16 cellular contexts compared by ENCODE assay signal in the genomic region with DNA sequence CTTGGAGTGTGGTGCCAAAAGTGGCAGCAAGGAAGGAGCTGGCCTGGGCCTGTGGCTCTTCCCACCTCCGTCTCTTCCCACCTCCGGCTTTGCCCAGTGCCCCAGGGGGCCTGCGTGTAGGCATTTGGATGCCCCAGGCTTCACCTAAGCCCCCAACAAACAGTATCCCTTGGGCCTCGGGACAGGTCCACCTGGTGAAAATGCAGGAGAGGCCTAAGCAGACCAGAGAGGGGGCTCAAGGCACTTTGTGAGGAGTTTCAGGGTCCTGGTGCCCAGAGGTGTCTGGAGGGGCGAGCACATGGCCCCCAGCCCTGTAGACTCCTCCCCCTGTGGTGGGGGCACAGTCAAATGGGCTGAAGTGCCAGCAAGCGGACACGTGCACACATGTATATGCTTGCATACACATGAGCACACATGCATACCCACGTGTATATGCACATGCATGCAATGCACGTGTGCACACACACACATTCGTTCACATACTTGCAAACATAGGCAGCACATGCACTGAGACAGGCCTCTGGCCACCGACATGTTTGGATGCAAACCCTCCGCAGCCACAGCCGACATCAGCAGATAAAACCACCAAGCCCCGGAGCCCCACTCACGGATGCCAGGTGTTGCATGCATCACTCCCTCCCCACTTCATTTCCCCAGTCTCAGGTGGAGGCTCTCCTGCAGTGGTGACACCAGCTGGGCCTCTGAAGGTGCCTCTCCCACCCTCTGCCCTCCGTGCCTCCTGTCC.
DNase-seq lines count a peak whose midpoint lies in the region; ATAC-seq, FAIRE-seq and TF ChIP-seq lines count a peak whose summit lies in the region.
"Had no signal": no experiment of that assay in that cellular context is flagged by ENCODE, and none has a peak within 500 bp of the region (broad histone marks: within the 10 kb centered on the region; RNA-seq: fewer than 3 reads in every experiment).

No MANE protein-coding gene starts in this region.

- H3K4me1 Mint-ChIP-seq in GM23338, result peaks cover 18% of the 10 kb centered on the region

- no peak for TF ChIP-seq POLR2A in stomach (IDR thresholded peaks at IDR 0.05)

- TF ChIP-seq CTCF in GM23338 (conservative IDR thresholded peaks at IDR 0.05; ENCODE audit: low read depth in 2 of 2) (no peak), WERI-Rb-1 (IDR thresholded peaks at IDR 0.05; ENCODE audit: low read depth, low read length) (no peak), kidney (IDR thresholded peaks at IDR 0.05; ENCODE audit: borderline replicate concordance, extremely low read depth, insufficient read depth) (no peak), stomach (IDR thresholded peaks at IDR 0.05) (no peak)

- peaks cover 2% of the 10 kb centered on the region for H3K27me3 Mint-ChIP-seq in GM23338 (ENCODE audit: insufficient read depth, low read depth, poor library complexity)

- no peak for FAIRE-seq in kidney (lab: Jason Lieb, UNC)
- FAIRE-seq: A549 had no signal

- no peak for ATAC-seq in GM23338

- DNase-seq in GM23338 (ENCODE audit: low spot score) (no peak), WERI-Rb-1 (peak; percentile 4), kidney (peak; percentile 54), posterior vena cava (ENCODE audit: low spot score) (peak; percentile 73), stomach (no peak), NCI-H446 treated with DMSO at 0.1 percent for 48 hours (lab: John Stamatoyannopoulos, UW) (no peak), AG08395 (ENCODE audit: low spot score) (no peak)
- DNase-seq: NCI-H146; NCI-H2081 treated with DMSO at 0.1 percent for 48 hours; NCI-H2227 treated with DMSO at 0.1 percent for 48 hours; NCI-H526; NK-92 treated with Interleukin-12 subunit alpha and Interleukin-12 subunit beta, amount 100 ng/mL, for 24 hours; SHP77 had no signal

- H3K36me3 ChIP-seq in GM23338 (ENCODE audit: insufficient read depth) (no peaks in the 10 kb centered on the region), WERI-Rb-1 (no peaks in the 10 kb centered on the region), kidney (ENCODE audit: control insufficient read depth in 1 of 2, insufficient read depth in 2 of 2, low read length in 2 of 2) (no peaks in the 10 kb centered on the region), stomach (no peaks in the 10 kb centered on the region)
- H3K36me3 ChIP-seq: HAP-1 had no signal

- no peak overlapping the region for H2AFZ ChIP-seq in GM23338

- intact Hi-C loops in kidney (cut with DNase I), result no loop called here
- intact Hi-C loops in posterior vena cava (cut with DNase I), result no loop called here
- intact Hi-C loops in stomach (cut with DNase I; ENCODE audit: low total_unique reads), result no loop called here

- H3F3A ChIP-seq in GM23338 (replicated peaks; ENCODE audit: low read depth), result no peaks in the 10 kb centered on the region

- no peaks in the 10 kb centered on the region for H3K9me3 ChIP-seq in WERI-Rb-1 (ENCODE audit: severe bottlenecking)
- no peaks in the 10 kb centered on the region for H3K9me3 ChIP-seq in kidney (ENCODE audit: control insufficient read depth in 1 of 2, low read length in 2 of 2)
- no peaks in the 10 kb centered on the region for H3K9me3 ChIP-seq in stomach
- H3K9me3 ChIP-seq: Caco-2, HAP-1 had no signal

- H4K20me1 ChIP-seq in GM23338 (replicated peaks; ENCODE audit: insufficient read depth), result no peaks in the 10 kb centered on the region

- H3K27me3 ChIP-seq in GM23338 (ENCODE audit: insufficient read depth), result no peaks in the 10 kb centered on the region
- H3K27me3 ChIP-seq in WERI-Rb-1 (ENCODE audit: insufficient read depth, low read depth, severe bottlenecking), result no peaks in the 10 kb centered on the region
- peaks cover 0 to 30% (median 9%) of the 10 kb centered on the region in 3 donors for H3K27me3 ChIP-seq in stomach

- H3K9ac ChIP-seq in kidney (ENCODE audit: low read length in 2 of 2), result no peak overlapping the region

- H3K4me1 ChIP-seq in GM23338 (ENCODE audit: insufficient read depth), result no peaks in the 10 kb centered on the region
- no peaks in the 10 kb centered on the region for H3K4me1 ChIP-seq in kidney (ENCODE audit: control insufficient read depth in 1 of 2, insufficient read depth in 1 of 2, low read depth in 1 of 2, low read length in 2 of 2)
- no peaks in the 10 kb centered on the region for H3K4me1 ChIP-seq in stomach
- H3K4me1 ChIP-seq: A549, Caco-2, HAP-1 had no signal

- no peak overlapping the region for H3K4me3 Mint-ChIP-seq in GM23338

- no peaks in the 10 kb centered on the region for H3K9me2 ChIP-seq in GM23338 (ENCODE audit: insufficient read depth)

- no peaks in the 10 kb centered on the region for H3K79me2 ChIP-seq in GM23338 (replicated peaks; ENCODE audit: insufficient read depth)

- H3K4me2 ChIP-seq in GM23338, result no peak overlapping the region
- H3K4me2 ChIP-seq: A549 had no signal

- no peak overlapping the region for H3K27ac ChIP-seq in GM23338 (ENCODE audit: low read depth)
- 0 out of 2 replicates have a peak overlapping the region, but pooled peaks have one; percentile 3 for H3K27ac ChIP-seq in WERI-Rb-1
- no peak overlapping the region for H3K27ac ChIP-seq in kidney (ENCODE audit: low read depth in 2 of 2, low read length in 2 of 2)
- H3K27ac ChIP-seq in stomach, result no peak overlapping the region
- H3K27ac ChIP-seq: A549 had no signal

- H3K4me3 ChIP-seq in GM23338, result no peak overlapping the region
- no peak overlapping the region for H3K4me3 ChIP-seq in WERI-Rb-1 (ENCODE audit: low read depth, low read length)
- no peak overlapping the region for H3K4me3 ChIP-seq in kidney (ENCODE audit: low read length in 2 of 2)
- H3K4me3 ChIP-seq in stomach, result no peak overlapping the region
- H3K4me3 ChIP-seq: A549, HAP-1 had no signal

- H3K27ac Mint-ChIP-seq in GM23338, result peak overlapping the region; percentile 52; the same call in 1 of the 2 replicates

- TF ChIP-seq EP300 in stomach (IDR thresholded peaks at IDR 0.05), result no peak

- 71 to 85% (median 80%) methylated on average over 15 to 16 of the region's 16 CpGs for WGBS in stomach, 5 donors

- no peaks in the 10 kb centered on the region for H3K36me3 Mint-ChIP-seq in GM23338 (ENCODE audit: low read depth)

- no peaks in the 10 kb centered on the region for H3K9me3 Mint-ChIP-seq in GM23338

TF ChIP-seq in GM23338, 12 proteins besides CTCF, POLR2A, EP300 and RAD21:
- no peak for TF ChIP-seq JUNB (IDR thresholded peaks at IDR 0.05; ENCODE audit: unreplicated experiment)
- TF ChIP-seq ZNF331 (CRISPR knock-in tag; IDR thresholded peaks at IDR 0.05; ENCODE audit: low read depth), result no peak
- no peak for TF ChIP-seq EZH2 (IDR thresholded peaks at IDR 0.05; ENCODE audit: low read depth, unreplicated experiment)
- TF ChIP-seq REST (IDR thresholded peaks at IDR 0.05; ENCODE audit: unreplicated experiment), result no peak
- no peak for TF ChIP-seq ZNF114 (CRISPR knock-in tag; IDR thresholded peaks at IDR 0.05)
- TF ChIP-seq STAT1 (IDR thresholded peaks at IDR 0.05; ENCODE audit: unreplicated experiment), result no peak

Comparison
In these comparisons a context has a peak if more than half of its experiments do, and no peak if none do; other contexts are left out.
1. DNase-seq: peak in WERI-Rb-1 (single experiment), kidney (single experiment) and posterior vena cava (single experiment); none in GM23338 (single experiment), stomach (single experiment), NCI-H446 treated with DMSO at 0.1 percent for 48 hours (single experiment) and AG08395 (single experiment).